11 cellular contexts compared by ENCODE assay signal in genomic region chr7:87129836-87130235, GRCh38. TPM values are rescaled to one million over a fixed set of nuclear protein-coding genes. Genes with fewer than 3 reads are reported as not detected.
DNase-seq lines count a peak whose midpoint lies in the region; ATAC-seq and TF ChIP-seq lines count a peak whose summit lies in the region.
"Had no signal": no experiment of that assay in that cellular context is flagged by ENCODE, and none has a peak within 500 bp of the region (broad histone marks: within the 10 kb centered on the region; RNA-seq: fewer than 3 reads in every experiment).

No MANE protein-coding gene starts in this region.

- H3K4me1 ChIP-seq in iPS-15b (ENCODE audit: control insufficient read depth, insufficient read depth, low read length) (peaks cover 19% of the 10 kb centered on the region), colonic mucosa (no peaks in the 10 kb centered on the region), esophagus squamous epithelium (no peaks in the 10 kb centered on the region)
- H3K4me1 ChIP-seq: testis had no signal

- H3K27me3 ChIP-seq in iPS-15b (ENCODE audit: control insufficient read depth, insufficient read depth, low read length): no peaks in the 10 kb centered on the region
- no peaks in the 10 kb centered on the region for H3K27me3 ChIP-seq in colonic mucosa
- H3K27me3 ChIP-seq in esophagus squamous epithelium: no peaks in the 10 kb centered on the region
- H3K27me3 ChIP-seq: testis had no signal

- no peak overlapping the region for H3K9ac ChIP-seq in iPS-15b (ENCODE audit: low read depth, low read length)
- H3K9ac ChIP-seq in colonic mucosa (ENCODE audit: low read depth in 2 of 2, low read length in 2 of 2): no peak overlapping the region

- 45 to 53% methylated on average over 3 of the region's 3 CpGs for WGBS in esophagus squamous epithelium, 2 donors

- ATAC-seq in GM18519 (IDR thresholded peaks at IDR 0.05; ENCODE audit: low FRiP score, unreplicated experiment) (peak; percentile 97), GM21528 (IDR thresholded peaks at IDR 0.05; ENCODE audit: low FRiP score, unreplicated experiment) (peak; percentile 98), HG03135 (IDR thresholded peaks at IDR 0.05; ENCODE audit: unreplicated experiment) (peak; percentile 96)
- ATAC-seq: mucosa of descending colon had no signal

- H3K4me3 ChIP-seq in iPS-15b (ENCODE audit: low read depth, low read length): peak overlapping the region; percentile 14
- H3K4me3 ChIP-seq in colonic mucosa: no peak overlapping the region
- H3K4me3 ChIP-seq in esophagus squamous epithelium: no peak overlapping the region
- H3K4me3 ChIP-seq: mucosa of descending colon, testis had no signal

- H3K27ac ChIP-seq in colonic mucosa (no peak overlapping the region), esophagus squamous epithelium (no peak overlapping the region)
- H3K27ac ChIP-seq: testis had no signal

- no peak for TF ChIP-seq POLR2A in esophagus squamous epithelium (IDR thresholded peaks at IDR 0.05)

- TF ChIP-seq CTCF in colonic mucosa (IDR thresholded peaks at IDR 0.05): no peak
- TF ChIP-seq CTCF in esophagus squamous epithelium (IDR thresholded peaks at IDR 0.05): no peak

- no peaks in the 10 kb centered on the region for H3K9me3 ChIP-seq in iPS-15b (ENCODE audit: control insufficient read depth, insufficient read depth, low read length)
- no peaks in the 10 kb centered on the region for H3K9me3 ChIP-seq in colonic mucosa
- no peaks in the 10 kb centered on the region for H3K9me3 ChIP-seq in esophagus squamous epithelium
- H3K9me3 ChIP-seq: mucosa of descending colon, testis had no signal

- intact Hi-C loops in colonic mucosa (cut with DNase I) (no loop called here), esophagus squamous epithelium (cut with DNase I) (no loop called here)

- DNase-seq in NCI-H345 (lab: John Stamatoyannopoulos, UW): no peak
- DNase-seq in colonic mucosa: no peak
- DNase-seq in NK-92 (lab: John Stamatoyannopoulos, UW; ENCODE audit: unreplicated experiment): no peak
- no peak for DNase-seq in esophagus squamous epithelium (lab: John Stamatoyannopoulos, UW)
- DNase-seq: activated CD4-positive, alpha-beta T cell treated with anti-CD3 and anti-CD28 coated beads for 48 hours; mucosa of descending colon; testis had no signal

- no peaks in the 10 kb centered on the region for H3K36me3 ChIP-seq in iPS-15b (ENCODE audit: control insufficient read depth, insufficient read depth, low read length)
- H3K36me3 ChIP-seq in colonic mucosa: no peaks in the 10 kb centered on the region
- H3K36me3 ChIP-seq in esophagus squamous epithelium: no peaks in the 10 kb centered on the region

RNA-seq across cellular contexts. Expression of gene DMTF1, which starts 22.4 kb away (rescaled TPM):
- total RNA-seq in colonic mucosa (10 to 100 TPM; 44.4 to 66.0 TPM), esophagus squamous epithelium (10 to 100 TPM; 16.5 to 75.2 (median 34.5) TPM)
